In genomic region chr6:12485837-12486236, GRCh38 we compare ENCODE assay signal across 24 cellular contexts.
DNase-seq lines count a peak whose midpoint lies in the region; ATAC-seq, FAIRE-seq and TF ChIP-seq lines count a peak whose summit lies in the region.
"Had no signal": no experiment of that assay in that cellular context is flagged by ENCODE, and none has a peak within 500 bp of the region (broad histone marks: within the 10 kb centered on the region; RNA-seq: fewer than 3 reads in every experiment).

No MANE protein-coding gene starts in this region.

- peaks cover 9% of the 10 kb centered on the region for H3K4me1 Mint-ChIP-seq in GM23338

- H3K27ac ChIP-seq in GM23338 (ENCODE audit: low read depth) (no peak overlapping the region), IMR-90 (ENCODE audit: insufficient read depth, low read length) (no peak overlapping the region), H1 (ENCODE audit: low read depth, low read length) (no peak overlapping the region), colonic mucosa (no peak overlapping the region)
- H3K27ac ChIP-seq: BLaER1 treated with 17β-estradiol and CSF1 and Interleukin-3, amounts not matched to agents 10 nM and 100 nM; GM23248 had no signal

- H3K18ac ChIP-seq in IMR-90 (ENCODE audit: low read depth, low read length) (no peak overlapping the region; the same call in 1 of the 2 replicates), H1 (ENCODE audit: extremely low read depth, low read length) (no peak overlapping the region)

- H2BK20ac ChIP-seq in IMR-90 (ENCODE audit: low read depth, low read length) (peak overlapping the region; percentile 60; the same call in 1 of the 2 replicates), H1 (ENCODE audit: low read length) (no peak overlapping the region)

- no peaks in the 10 kb centered on the region for H3K23me2 ChIP-seq in H1 (ENCODE audit: low read depth, low read length)

- peak overlapping the region; percentile 21; the same call in 1 of the 2 replicates for H4K91ac ChIP-seq in IMR-90 (ENCODE audit: insufficient read depth, low read depth, low read length)
- no peak overlapping the region for H4K91ac ChIP-seq in H1 (replicated peaks; ENCODE audit: insufficient read length, low read length)

- H3K23ac ChIP-seq in IMR-90 (ENCODE audit: low read depth, low read length) (no peak overlapping the region), H1 (ENCODE audit: insufficient read length) (no peak overlapping the region)

- in situ Hi-C loops in IMR-90 (cut with MboI; ENCODE audit: low sequenced_read_pairs) = no loop called here

- H3K79me1 ChIP-seq in IMR-90 (ENCODE audit: low read depth in 1 of 2, low read length in 2 of 2) (no peaks in the 10 kb centered on the region), H1 (ENCODE audit: low read depth, low read length) (no peaks in the 10 kb centered on the region)

- H2BK12ac ChIP-seq in H1 (ENCODE audit: low read depth, low read length) = no peak overlapping the region

- intact Hi-C loops in IMR-90 (cut with micrococcal nuclease) (no loop called here), colonic mucosa (cut with DNase I) (no loop called here)

- POLR2A ChIA-PET in IMR-90 (lab: Charles Lee; ENCODE audit: unreplicated experiment) (interaction anchor here (0.6 kb wide), 1 partner anchor 143 kb away, joined by 3 read pairs; no protein-coding TSS in a partner anchor), H1 (lab: Charles Lee; ENCODE audit: partially characterized antibody) (no interaction called here)

- H4K20me1 ChIP-seq in GM23338 (replicated peaks; ENCODE audit: insufficient read depth) = no peaks in the 10 kb centered on the region
- H4K20me1 ChIP-seq in IMR-90 (ENCODE audit: insufficient read depth, low read length) = no peaks in the 10 kb centered on the region
- H4K20me1 ChIP-seq in H1 (replicated peaks in 1 of 2; ENCODE audit: control insufficient read depth in 1 of 2, insufficient read depth in 2 of 2, low read length in 2 of 2) = no peaks in the 10 kb centered on the region
- H4K20me1 ChIP-seq: BLaER1 treated with 17β-estradiol and CSF1 and Interleukin-3, amounts not matched to agents 10 nM and 100 nM had no signal

- H3K36me3 ChIP-seq in GM23338 (ENCODE audit: insufficient read depth) = no peaks in the 10 kb centered on the region
- no peaks in the 10 kb centered on the region for H3K36me3 ChIP-seq in IMR-90 (ENCODE audit: control insufficient read depth, insufficient read depth, low read length)
- no peaks in the 10 kb centered on the region for H3K36me3 ChIP-seq in H1 (ENCODE audit: control insufficient read depth in 2 of 4, insufficient read depth in 4 of 4, low read length in 3 of 4)
- no peaks in the 10 kb centered on the region for H3K36me3 ChIP-seq in colonic mucosa
- H3K36me3 ChIP-seq: BE2C; BLaER1 treated with 17β-estradiol and CSF1 and Interleukin-3, amounts not matched to agents 10 nM and 100 nM; HAP-1 had no signal

- H3K27me3 ChIP-seq in GM23338 (ENCODE audit: insufficient read depth) (no peaks in the 10 kb centered on the region), IMR-90 (ENCODE audit: control insufficient read depth, insufficient read depth, low read length) (no peaks in the 10 kb centered on the region), H1 (replicated peaks in 1 of 4; ENCODE audit: control insufficient read depth in 3 of 4, extremely low read depth in 1 of 4, insufficient read depth in 3 of 4, low read length in 3 of 4) (no peaks in the 10 kb centered on the region), colonic mucosa (no peaks in the 10 kb centered on the region)
- H3K27me3 ChIP-seq: BE2C; BLaER1 treated with 17β-estradiol and CSF1 and Interleukin-3, amounts not matched to agents 10 nM and 100 nM had no signal

- H2BK15ac ChIP-seq in IMR-90 (ENCODE audit: low read depth, low read length) (0 out of 3 replicates have a peak overlapping the region, but pooled peaks have one; percentile 37), H1 (ENCODE audit: low read length) (no peak overlapping the region)

- TF ChIP-seq RAD21 in IMR-90 (IDR thresholded peaks at IDR 0.05; ENCODE audit: low read length) (no peak), H1 (IDR thresholded peaks at IDR 0.05 in 1 of 2, conservative IDR thresholded peaks at IDR 0.05 in 1 of 2; ENCODE audit: low read depth in 2 of 2, low read length in 2 of 2) (no peak)

- H2AK5ac ChIP-seq in IMR-90 (ENCODE audit: low read depth, low read length) (no peak overlapping the region), H1 (ENCODE audit: low read depth, low read length) (no peak overlapping the region)

- TF ChIP-seq EP300 in H1 (IDR thresholded peaks at IDR 0.05; ENCODE audit: borderline replicate concordance in 1 of 2, low read depth in 2 of 2, low read length in 2 of 2) = no peak

- H3K9ac ChIP-seq in IMR-90 (ENCODE audit: low read depth, low read length) (no peak overlapping the region), H1 (replicated peaks in 1 of 4; ENCODE audit: extremely low read depth in 1 of 4, low read depth in 3 of 4, low read length in 3 of 4) (no peak overlapping the region), colonic mucosa (ENCODE audit: low read depth in 2 of 2, low read length in 2 of 2) (no peak overlapping the region)
- H3K9ac ChIP-seq: BLaER1 treated with 17β-estradiol and CSF1 and Interleukin-3, amounts not matched to agents 10 nM and 100 nM; GM23248 had no signal

- H3K27me3 Mint-ChIP-seq in GM23338 (ENCODE audit: insufficient read depth, low read depth, poor library complexity) = no peaks in the 10 kb centered on the region
- H3K27me3 Mint-ChIP-seq: CD4-positive, alpha-beta T cell had no signal

- H2BK5ac ChIP-seq in IMR-90 (ENCODE audit: low read depth, low read length, poor library complexity, severe bottlenecking) = no peak overlapping the region
- H2BK5ac ChIP-seq in H1 (ENCODE audit: low read depth, low read length) = no peak overlapping the region

- H3F3A ChIP-seq in GM23338 (replicated peaks; ENCODE audit: low read depth) = no peaks in the 10 kb centered on the region

- dilution Hi-C loops in IMR-90 (cut with HindIII; ENCODE audit: low sequenced_read_pairs, unreplicated experiment) = no loop called here

- H3K9me3 ChIP-seq in IMR-90 (ENCODE audit: control insufficient read depth, insufficient read depth, low read length) (no peaks in the 10 kb centered on the region), H1 (ENCODE audit: insufficient read depth in 2 of 2, low read depth in 1 of 2, low read length in 1 of 2) (no peaks in the 10 kb centered on the region), colonic mucosa (no peaks in the 10 kb centered on the region)
- H3K9me3 ChIP-seq: BE2C, HAP-1 had no signal

- H3K14ac ChIP-seq in IMR-90 (replicated peaks; ENCODE audit: low read depth, low read length) (no peak overlapping the region), H1 (ENCODE audit: insufficient read length) (no peak overlapping the region)

- no peak overlapping the region for H3K27ac Mint-ChIP-seq in GM23338
- H3K27ac Mint-ChIP-seq: CD14-positive monocyte; CD4-positive, alpha-beta T cell; CD8-positive, alpha-beta memory T cell had no signal

- H3K9me3 Mint-ChIP-seq in GM23338 = no peaks in the 10 kb centered on the region
- H3K9me3 Mint-ChIP-seq: CD4-positive, alpha-beta T cell; CD8-positive, alpha-beta memory T cell had no signal

- H3K56ac ChIP-seq in IMR-90 (ENCODE audit: extremely low read depth, insufficient read depth, low read length) (no peak overlapping the region), H1 (replicated peaks; ENCODE audit: insufficient read length, low read depth, low read length) (no peak overlapping the region)

- FAIRE-seq in H1 (lab: Jason Lieb, UNC) = no peak
- FAIRE-seq: A204.1, D721Med, GM12878, GM19239, H54 had no signal

- H3K79me2 ChIP-seq in GM23338 (replicated peaks; ENCODE audit: insufficient read depth) (no peaks in the 10 kb centered on the region), H1 (ENCODE audit: control insufficient read depth in 1 of 2, insufficient read depth in 2 of 2, low read length in 2 of 2) (no peaks in the 10 kb centered on the region)

- H2AK9ac ChIP-seq in IMR-90 (replicated peaks; ENCODE audit: low read depth, low read length, poor library complexity) = no peak overlapping the region

- H2BK120ac ChIP-seq in IMR-90 (ENCODE audit: low read depth, low read length) (no peak overlapping the region), H1 (replicated peaks; ENCODE audit: low read depth, low read length) (no peak overlapping the region)

- H3K4ac ChIP-seq in IMR-90 (ENCODE audit: low read depth, low read length) (no peak overlapping the region; the same call in 1 of the 2 replicates), H1 (replicated peaks; ENCODE audit: insufficient read length, low read depth, low read length) (no peak overlapping the region)

- H3K4me3 ChIP-seq in GM23338 = no peak overlapping the region
- H3K4me3 ChIP-seq in IMR-90 (ENCODE audit: insufficient read depth, low read depth, low read length) = no peak overlapping the region
- H3K4me3 ChIP-seq in H1 (ENCODE audit: extremely low read depth in 1 of 4, insufficient read depth in 2 of 4, low read depth in 3 of 4, low read length in 4 of 4) = no peak overlapping the region
- no peak overlapping the region for H3K4me3 ChIP-seq in colonic mucosa
- H3K4me3 ChIP-seq: BLaER1 treated with 17β-estradiol and CSF1 and Interleukin-3, amounts not matched to agents 10 nM and 100 nM; GM12878; GM23248; HAP-1 had no signal

- WGBS in IMR-90 (ENCODE audit: extremely low coverage in 2 of 2, insufficient read length in 1 of 2), 2 experiments = no CpG with 5 or more reads among the region's 3 CpGs
- 95% methylated on average over 3 of the region's 3 CpGs; no CpG with 5 or more reads in 1 of the 2 experiments for WGBS in H1 (ENCODE audit: extremely low coverage in 1 of 2, insufficient coverage in 1 of 2, insufficient read length in 1 of 2, insufficient replicate concordance in 2 of 2, low coverage in 1 of 2, low lambda C conversion rate in 2 of 2, missing lambda C conversion rate in 1 of 2), 2 experiments

- BruUV-seq in IMR-90 (replicated peaks; lab: Mats Ljungman, UMichigan) = no TSS peak

- no peaks in the 10 kb centered on the region for H3K9me2 ChIP-seq in GM23338 (ENCODE audit: insufficient read depth)

- H3K4me1 ChIP-seq in GM23338 (ENCODE audit: insufficient read depth) (no peaks in the 10 kb centered on the region), IMR-90 (ENCODE audit: control insufficient read depth, insufficient read depth, low read length) (peaks cover 8% of the 10 kb centered on the region), H1 (replicated peaks in 1 of 4; ENCODE audit: control insufficient read depth in 3 of 4, insufficient read depth in 4 of 4, low read length in 3 of 4) (no peaks in the 10 kb centered on the region), colonic mucosa (no peaks in the 10 kb centered on the region)
- H3K4me1 ChIP-seq: HAP-1 had no signal

- H3K4me3 Mint-ChIP-seq in GM23338 = no peak overlapping the region
- H3K4me3 Mint-ChIP-seq: CD14-positive monocyte; CD4-positive, alpha-beta T cell; CD8-positive, alpha-beta memory T cell had no signal

- H3K9me1 ChIP-seq in IMR-90 (ENCODE audit: insufficient read depth, low read length) = no peaks in the 10 kb centered on the region

- ATAC-seq in GM23338 (no peak), IMR-90 (ENCODE audit: low read depth) (no peak), HG03196 (IDR thresholded peaks at IDR 0.05; ENCODE audit: unreplicated experiment) (no peak)
- ATAC-seq: GM12878 had no signal

- no peak overlapping the region for H3K4me2 ChIP-seq in GM23338
- H3K4me2 ChIP-seq in IMR-90 (ENCODE audit: low read depth, low read length) = no peak overlapping the region
- no peak overlapping the region for H3K4me2 ChIP-seq in H1 (ENCODE audit: insufficient read depth in 1 of 2, low read depth in 2 of 2, low read length in 2 of 2)
- H3K4me2 ChIP-seq: BLaER1 treated with 17β-estradiol and CSF1 and Interleukin-3, amounts not matched to agents 10 nM and 100 nM had no signal

- H4K5ac ChIP-seq in IMR-90 (ENCODE audit: low read depth, low read length) = no peak overlapping the region; the same call in 1 of the 2 replicates
- no peak overlapping the region for H4K5ac ChIP-seq in H1 (ENCODE audit: insufficient read length, low read depth, low read length)

- no peak for TF ChIP-seq POLR2A in IMR-90 (IDR thresholded peaks at IDR 0.05; ENCODE audit: low read depth, low read length)
- TF ChIP-seq POLR2A in H1 (IDR thresholded peaks at IDR 0.05; ENCODE audit: control extremely low read depth in 1 of 2, low read depth in 2 of 2, low read length in 2 of 2) = no peak

- no peak for DNase-seq in GM23338 (ENCODE audit: low spot score)
- no peak for DNase-seq in IMR-90
- DNase-seq in H1 (ENCODE audit: low read depth in 1 of 2, low spot score in 2 of 2) = no peak
- DNase-seq in activated CD4-positive, alpha-beta T cell treated with anti-CD3 and anti-CD28 coated beads, Interleukin-2, amount 50 U/mL, for 48 hours = no peak
- DNase-seq in colonic mucosa = no peak
- no peak for DNase-seq in NCI-H82 treated with DMSO at 0.1 percent for 48 hours (lab: John Stamatoyannopoulos, UW; ENCODE audit: unreplicated experiment)
- DNase-seq: ACHN; AML-193; BE2C; CD4-positive, alpha-beta T cell; CD8-positive, alpha-beta memory T cell; DMS 273 treated with DMSO at 0.1 percent for 48 hours; DMS79; GDM1 had no signal

- CTCF ChIA-PET in IMR-90 (lab: Yijun Ruan, JAX) = no interaction called here
- CTCF ChIA-PET in H1 (lab: Charles Lee; ENCODE audit: partially characterized antibody) = interaction anchor here (0.6 to 0.7 kb wide), 2 partner anchors 173 to 197 kb away, joined by 3 read pairs; no protein-coding TSS in a partner anchor

- TF ChIP-seq CTCF in GM23338 (conservative IDR thresholded peaks at IDR 0.05; ENCODE audit: low read depth in 2 of 2) (no peak), IMR-90 (conservative IDR thresholded peaks at IDR 0.05; ENCODE audit: low read depth, low read length) (no peak), H1 (IDR thresholded peaks at IDR 0.05; ENCODE audit: control extremely low read depth in 1 of 3, insufficient read depth in 1 of 3, low read depth in 1 of 3, low read length in 3 of 3) (no peak), colonic mucosa (IDR thresholded peaks at IDR 0.05) (no peak)

- H4K8ac ChIP-seq in IMR-90 (ENCODE audit: low read depth in 2 of 2, low read length in 2 of 2) = no peak overlapping the region
- H4K8ac ChIP-seq in H1 (ENCODE audit: extremely low read depth, insufficient read depth, low read length) = no peak overlapping the region

- H2AFZ ChIP-seq in GM23338 (0 out of 2 replicates have a peak overlapping the region, but pooled peaks have one; percentile 30), IMR-90 (replicated peaks; ENCODE audit: low read length, poor library complexity) (no peak overlapping the region), H1 (ENCODE audit: low read length) (0 out of 2 replicates have a peak overlapping the region, but pooled peaks have one; percentile 7)
- H2AFZ ChIP-seq: GM23248 had no signal

- no peaks in the 10 kb centered on the region for H3K36me3 Mint-ChIP-seq in GM23338 (ENCODE audit: low read depth)
- H3K36me3 Mint-ChIP-seq: CD14-positive monocyte; CD8-positive, alpha-beta memory T cell had no signal
